Comparison of ENCODE assay signal across 15 cellular contexts in the genomic region with DNA sequence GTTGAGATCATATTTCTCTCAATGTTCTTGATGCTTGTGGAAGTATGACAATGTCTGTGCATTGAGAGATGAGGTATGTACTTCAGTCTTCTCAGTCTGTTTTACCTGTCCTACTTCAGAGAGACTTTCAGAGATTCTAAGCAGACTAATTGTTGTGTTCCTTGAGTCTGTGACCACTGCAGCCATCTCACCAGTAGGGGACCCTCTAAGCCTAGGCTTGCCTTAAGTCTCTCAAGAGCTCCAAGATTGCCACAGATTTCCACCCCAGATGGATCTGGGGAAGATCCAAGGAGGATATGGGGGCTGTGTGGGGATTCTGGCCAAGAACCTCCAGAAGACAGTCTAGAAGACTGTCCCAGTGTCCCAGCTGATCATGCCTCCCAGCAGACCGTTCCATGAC.
DNase-seq lines count a peak whose midpoint lies in the region; ATAC-seq and TF ChIP-seq lines count a peak whose summit lies in the region.
"Had no signal": no experiment of that assay in that cellular context is flagged by ENCODE, and none has a peak within 500 bp of the region (broad histone marks: within the 10 kb centered on the region; RNA-seq: fewer than 3 reads in every experiment).

No MANE protein-coding gene starts in this region.

- H3F3A ChIP-seq in SK-N-SH (replicated peaks; ENCODE audit: insufficient read depth): no peaks in the 10 kb centered on the region

- no peak overlapping the region for H3K4me2 ChIP-seq in SK-N-SH
- H3K4me2 ChIP-seq: A549 had no signal

- POLR2A ChIA-PET in SK-N-SH (lab: Yijun Ruan, JAX): no interaction called here

- no peak for TF ChIP-seq EP300 in SK-N-SH (IDR thresholded peaks at IDR 0.05; ENCODE audit: borderline replicate concordance in 1 of 2, low read depth in 1 of 2, low read length in 1 of 2)

- WGBS in SK-N-SH (ENCODE audit: low lambda C conversion rate): no CpG with 5 or more reads among the region's 1 CpG

- H3K9me3 ChIP-seq in SK-N-SH: peaks cover 9% of the 10 kb centered on the region; the same call in 1 of the 2 replicates
- H3K9me3 ChIP-seq: A549 had no signal

- DNase-seq in SK-N-SH (no peak), NCI-H69 (lab: John Stamatoyannopoulos, UW) (peak; percentile 72), epithelial cell of esophagus (ENCODE audit: low read depth) (peak; percentile 43), retinal pigment epithelial cell (ENCODE audit: low read depth) (no peak), HuH-7.5 (ENCODE audit: low spot score) (no peak), SW 1271 (lab: John Stamatoyannopoulos, UW) (no peak)
- DNase-seq: activated CD4-positive, CD25-positive, alpha-beta regulatory T cell treated with anti-CD3 and anti-CD28 coated beads, Interleukin-2, amount 50 U/mL, for 72 hours; activated naive CD4-positive, alpha-beta T cell treated with anti-CD3 and anti-CD28 coated beads for 36 hours; effector CD8-positive, alpha-beta T cell; NCI-H2029; T-helper 17 cell had no signal

- no peaks in the 10 kb centered on the region for H3K36me3 ChIP-seq in SK-N-SH (replicated peaks in 1 of 2; ENCODE audit: control insufficient read depth in 1 of 2, insufficient read depth in 2 of 2, low read length in 1 of 2)
- H3K36me3 ChIP-seq: right atrium auricular region had no signal

- H3K4me1 ChIP-seq in SK-N-SH (ENCODE audit: control insufficient read depth in 1 of 2, insufficient read depth in 2 of 2, low read depth in 1 of 2, low read length in 1 of 2): no peaks in the 10 kb centered on the region
- H3K4me1 ChIP-seq: A549, right atrium auricular region had no signal

- no peak overlapping the region for H2AFZ ChIP-seq in SK-N-SH (ENCODE audit: low read depth)

- H3K4me3 ChIP-seq in SK-N-SH (ENCODE audit: low read depth in 2 of 2, low read length in 1 of 2): no peak overlapping the region
- H3K4me3 ChIP-seq in epithelial cell of esophagus (ENCODE audit: low read length): no peak overlapping the region
- H3K4me3 ChIP-seq in retinal pigment epithelial cell (ENCODE audit: low read length): no peak overlapping the region
- H3K4me3 ChIP-seq: A549, right atrium auricular region had no signal

- H3K79me2 ChIP-seq in SK-N-SH (ENCODE audit: insufficient read depth): no peaks in the 10 kb centered on the region

- no peaks in the 10 kb centered on the region for H3K9me2 ChIP-seq in SK-N-SH

- TF ChIP-seq RAD21 in SK-N-SH (IDR thresholded peaks at IDR 0.05; ENCODE audit: low read length): 0 out of 2 replicates have a peak, but pooled peaks have one; percentile 18

- H4K20me1 ChIP-seq in SK-N-SH (ENCODE audit: insufficient read depth): no peaks in the 10 kb centered on the region

- no peak overlapping the region for H3K9ac ChIP-seq in SK-N-SH

- H3K27ac ChIP-seq in SK-N-SH (ENCODE audit: low read depth in 2 of 2, low read length in 1 of 2): no peak overlapping the region
- H3K27ac ChIP-seq: A549, right atrium auricular region had no signal

- TF ChIP-seq CTCF in SK-N-SH (IDR thresholded peaks at IDR 0.05): 0 out of 2 replicates have a peak, but pooled peaks have one; percentile 14
- no peak for TF ChIP-seq CTCF in epithelial cell of esophagus (IDR thresholded peaks at IDR 0.05; ENCODE audit: insufficient read depth, low read depth, low read length, missing control alignments)
- peak; percentile 45 for TF ChIP-seq CTCF in retinal pigment epithelial cell (conservative IDR thresholded peaks at IDR 0.05; ENCODE audit: low read depth, low read length)

- H3K27me3 ChIP-seq in SK-N-SH (ENCODE audit: insufficient read depth): no peaks in the 10 kb centered on the region
- H3K27me3 ChIP-seq: right atrium auricular region had no signal

- CTCF ChIA-PET in SK-N-SH (lab: Yijun Ruan, JAX): interaction anchor here (2.2 kb wide), 1 partner anchor 14 kb away, joined by 5 read pairs; no protein-coding TSS in a partner anchor

- ATAC-seq in SK-N-SH treated with all-trans-retinoic acid at 6 μM for 48 hours (no peak), HG03457 (IDR thresholded peaks at IDR 0.05; ENCODE audit: unreplicated experiment) (no peak)
- ATAC-seq: A549, T-helper 17 cell had no signal

TF ChIP-seq in SK-N-SH, 30 proteins besides CTCF, POLR2A, EP300 and RAD21:
- TF ChIP-seq NRF1 (IDR thresholded peaks at IDR 0.05; ENCODE audit: low read depth, low read length) (no peak), FOXJ3 (CRISPR knock-in tag; IDR thresholded peaks at IDR 0.05) (no peak)

TF ChIP-seq in SK-N-SH treated with all-trans-retinoic acid at 6 μM for 48 hours, 23 proteins besides CTCF, POLR2A, EP300 and RAD21:
- TF ChIP-seq, protein P1, sequence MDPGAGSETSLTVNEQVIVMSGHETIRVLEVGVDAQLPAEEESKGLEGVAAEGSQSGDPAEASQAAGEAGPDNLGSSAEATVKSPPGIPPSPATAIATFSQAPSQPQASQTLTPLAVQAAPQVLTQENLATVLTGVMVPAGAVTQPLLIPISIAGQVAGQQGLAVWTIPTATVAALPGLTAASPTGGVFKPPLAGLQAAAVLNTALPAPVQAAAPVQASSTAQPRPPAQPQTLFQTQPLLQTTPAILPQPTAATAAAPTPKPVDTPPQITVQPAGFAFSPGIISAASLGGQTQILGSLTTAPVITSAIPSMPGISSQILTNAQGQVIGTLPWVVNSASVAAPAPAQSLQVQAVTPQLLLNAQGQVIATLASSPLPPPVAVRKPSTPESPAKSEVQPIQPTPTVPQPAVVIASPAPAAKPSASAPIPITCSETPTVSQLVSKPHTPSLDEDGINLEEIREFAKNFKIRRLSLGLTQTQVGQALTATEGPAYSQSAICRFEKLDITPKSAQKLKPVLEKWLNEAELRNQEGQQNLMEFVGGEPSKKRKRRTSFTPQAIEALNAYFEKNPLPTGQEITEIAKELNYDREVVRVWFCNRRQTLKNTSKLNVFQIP (CRISPR knock-in tag; IDR thresholded peaks at IDR 0.05; ENCODE audit: borderline replicate concordance, low read depth): no peak

Comparison
In these comparisons a context has a peak if more than half of its experiments do, and no peak if none do; other contexts are left out.
1. DNase-seq: peak in NCI-H69 (single experiment) and epithelial cell of esophagus (single experiment); none in SK-N-SH (single experiment), retinal pigment epithelial cell (single experiment), HuH-7.5 (single experiment) and SW 1271 (0 of 2).